ENCODE assay signal across 8 cellular contexts in the genomic region with DNA sequence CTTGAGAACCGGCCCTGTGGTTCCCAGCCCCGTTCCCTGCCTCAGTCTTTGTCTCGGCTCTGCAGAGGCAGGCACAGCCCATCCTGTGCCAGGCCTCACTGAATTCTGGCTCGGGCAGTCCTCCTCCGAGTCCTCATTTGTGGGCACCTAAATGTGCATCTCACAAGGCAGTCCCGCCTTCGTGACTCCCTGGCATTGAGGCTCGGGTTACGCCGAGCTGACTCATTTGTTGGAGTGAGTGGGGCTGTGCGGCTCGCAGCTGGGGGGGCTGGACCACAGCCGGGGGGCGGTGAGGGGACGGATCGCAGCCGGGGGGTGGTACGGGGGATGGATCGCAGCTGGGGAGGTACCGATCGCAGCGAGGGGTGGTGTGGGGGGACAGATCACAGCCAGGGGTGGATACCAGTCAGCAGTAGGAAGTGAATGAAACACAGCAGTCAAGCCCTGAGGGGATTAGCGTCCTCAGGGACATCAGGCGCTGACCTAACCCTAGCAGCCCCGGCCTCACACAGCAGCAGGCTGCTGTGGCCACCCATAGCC.
DNase-seq lines count a peak whose midpoint lies in the region; ATAC-seq lines count a peak whose summit lies in the region.

No MANE protein-coding gene starts in this region.

- no peak overlapping the region for H3K9ac ChIP-seq in duodenal mucosa (ENCODE audit: low read depth in 1 of 2, low read length in 2 of 2)

- no peak overlapping the region for H3K4me3 Mint-ChIP-seq in activated CD8-positive, alpha-beta memory T cell treated with anti-CD3 and anti-CD28 coated beads, Interleukin-2, amount 10 ng/mL, durations not matched to agents 7 days and 5 days

- H3K9me3 Mint-ChIP-seq in activated CD8-positive, alpha-beta memory T cell treated with anti-CD3 and anti-CD28 coated beads, Interleukin-2, amount 10 ng/mL, durations not matched to agents 7 days and 5 days (ENCODE audit: low read depth): no peaks in the 10 kb centered on the region

- no peak for ATAC-seq in HG03378 (IDR thresholded peaks at IDR 0.05; ENCODE audit: unreplicated experiment)
- ATAC-seq in activated CD8-positive, alpha-beta memory T cell treated with anti-CD3 and anti-CD28 coated beads, Interleukin-2, amount 10 ng/mL, durations not matched to agents 7 days and 5 days: no peak

- H3K27ac Mint-ChIP-seq in activated CD8-positive, alpha-beta memory T cell treated with anti-CD3 and anti-CD28 coated beads, Interleukin-2, amount 10 ng/mL, durations not matched to agents 7 days and 5 days: no peak overlapping the region

- no peaks in the 10 kb centered on the region for H3K27me3 Mint-ChIP-seq in activated CD8-positive, alpha-beta memory T cell treated with anti-CD3 and anti-CD28 coated beads, Interleukin-2, amount 10 ng/mL, durations not matched to agents 7 days and 5 days

- no peaks in the 10 kb centered on the region for H3K9me3 ChIP-seq in duodenal mucosa (ENCODE audit: control insufficient read depth in 1 of 2, low read length in 2 of 2)

- no peaks in the 10 kb centered on the region for H3K4me1 ChIP-seq in duodenal mucosa (ENCODE audit: control insufficient read depth in 1 of 2, insufficient read depth in 2 of 2, low read length in 2 of 2)

- no peaks in the 10 kb centered on the region for H3K27me3 ChIP-seq in duodenal mucosa (ENCODE audit: control insufficient read depth in 1 of 2, insufficient read depth in 2 of 2, low read length in 2 of 2)

- DNase-seq in COR-L47 (lab: John Stamatoyannopoulos, UW) (peak; percentile 46), NCI-H2171 (lab: John Stamatoyannopoulos, UW) (peak; percentile 27), midbrain (lab: John Stamatoyannopoulos, UW) (peak; percentile 66), NOMO-1 treated with dmso at 0.1 percent for 144 hours (lab: John Stamatoyannopoulos, UW; ENCODE audit: unreplicated experiment) (no peak)
- DNase-seq in activated CD8-positive, alpha-beta memory T cell treated with anti-CD3 and anti-CD28 coated beads, Interleukin-2, amount 10 ng/mL, durations not matched to agents 7 days and 5 days: no peak
- no peak for DNase-seq in activated effector memory CD4-positive, alpha-beta T cell treated with Interleukin-2 at 50 U/mL for 16 hours

- H3K4me1 Mint-ChIP-seq in activated CD8-positive, alpha-beta memory T cell treated with anti-CD3 and anti-CD28 coated beads, Interleukin-2, amount 10 ng/mL, durations not matched to agents 7 days and 5 days: no peaks in the 10 kb centered on the region

- peaks cover 2% of the 10 kb centered on the region for H3K36me3 Mint-ChIP-seq in activated CD8-positive, alpha-beta memory T cell treated with anti-CD3 and anti-CD28 coated beads, Interleukin-2, amount 10 ng/mL, durations not matched to agents 7 days and 5 days

- peaks cover 17 to 76% of the 10 kb centered on the region in 2 donors for H3K36me3 ChIP-seq in duodenal mucosa (ENCODE audit: control insufficient read depth in 1 of 2, insufficient read depth in 2 of 2, low read length in 2 of 2)

- CTCF ChIA-PET in activated CD8-positive, alpha-beta memory T cell treated with anti-CD3 and anti-CD28 coated beads, Interleukin-2, amount 10 ng/mL, durations not matched to agents 7 days and 5 days (lab: Charles Lee): no interaction called here

- H3K27ac ChIP-seq in duodenal mucosa (ENCODE audit: low read depth, low read length): peak overlapping the region; percentile 25

- H3K4me3 ChIP-seq in duodenal mucosa (ENCODE audit: low read depth in 1 of 2, low read length in 2 of 2): no peak overlapping the region

Comparison
In these comparisons a context has a peak if more than half of its experiments do, and no peak if none do; other contexts are left out.
1. DNase-seq: peak in COR-L47 (single experiment), NCI-H2171 (single experiment) and midbrain (single experiment); none in activated CD8-positive, alpha-beta memory T cell treated with anti-CD3 and anti-CD28 coated beads, Interleukin-2, amount 10 ng/mL, durations not matched to agents 7 days and 5 days (single experiment), NOMO-1 treated with dmso at 0.1 percent for 144 hours (single experiment) and activated effector memory CD4-positive, alpha-beta T cell treated with Interleukin-2 at 50 U/mL for 16 hours (single experiment).